In genomic region chr11:65900899-65901180, GRCh38 we compare ENCODE assay signal across 8 cellular contexts. TPM values are rescaled to one million over a fixed set of nuclear protein-coding genes. Genes with fewer than 3 reads are reported as not detected.
DNase-seq lines count a peak whose midpoint lies in the region; ATAC-seq lines count a peak whose summit lies in the region.

No MANE protein-coding gene starts in this region.

- H3K4me1 ChIP-seq in iPS-20b (ENCODE audit: insufficient read depth, low read length), result no peaks in the 10 kb centered on the region; the same call in 1 of the 2 replicates

- peaks cover 20% of the 10 kb centered on the region for H3K36me3 Mint-ChIP-seq in activated CD4-positive, alpha-beta T cell treated with anti-CD3 and anti-CD28 coated beads for 36 hours (ENCODE audit: low read depth)
- peaks cover 15% of the 10 kb centered on the region for H3K36me3 Mint-ChIP-seq in activated CD4-positive, alpha-beta memory T cell treated with anti-CD3 and anti-CD28 coated beads for 36 hours
- no peaks in the 10 kb centered on the region for H3K36me3 Mint-ChIP-seq in stimulated activated memory B cell treated with anti-CD40 and anti-IgM and Interleukin-4, amounts not matched to agents 10 μg/mL and 1 μg/mL and 100 μg/mL, for 72 hours

- peaks cover 4% of the 10 kb centered on the region for H3K27me3 Mint-ChIP-seq in activated CD4-positive, alpha-beta T cell treated with anti-CD3 and anti-CD28 coated beads for 36 hours
- H3K27me3 Mint-ChIP-seq in activated CD4-positive, alpha-beta memory T cell treated with anti-CD3 and anti-CD28 coated beads for 36 hours, result peaks cover 4% of the 10 kb centered on the region
- peaks cover 30% of the 10 kb centered on the region for H3K27me3 Mint-ChIP-seq in stimulated activated memory B cell treated with anti-CD40 and anti-IgM and Interleukin-4, amounts not matched to agents 10 μg/mL and 1 μg/mL and 100 μg/mL, for 72 hours

- POLR2A ChIA-PET in activated CD4-positive, alpha-beta T cell treated with anti-CD3 and anti-CD28 coated beads for 36 hours (lab: Charles Lee), result interaction anchor here (0.6 to 5.1 kb wide), 3 partner anchors 11 to 892 kb away, joined by 3 to 59 read pairs (median 5); partner anchors contain the start of genes CCDC85B and FIBP
- POLR2A ChIA-PET in activated CD4-positive, alpha-beta memory T cell treated with anti-CD3 and anti-CD28 coated beads for 36 hours (lab: Charles Lee), result interaction anchor here (0.6 to 5.0 kb wide), 10 partner anchors 8 to 121 kb away, joined by 3 to 98 read pairs (median 4); partner anchors contain the start of genes BANF1, C11orf68, CCDC85B and EIF1AD

- H3K27ac ChIP-seq in iPS-20b (ENCODE audit: low read length), result no peak overlapping the region

- H3K4me3 ChIP-seq in iPS-20b (ENCODE audit: low read length) (peak overlapping the region; percentile 65; the same call in 1 of the 2 replicates), H7 (ENCODE audit: insufficient read depth, low read depth, low read length) (no peak overlapping the region; the same call in 1 of the 2 replicates)

- intact Hi-C loops in activated CD4-positive, alpha-beta T cell treated with anti-CD3 and anti-CD28 coated beads for 36 hours (cut with DNase I, micrococcal nuclease), result loop anchor here (1.0 kb wide), 8 partner anchors 11 to 411 kb away; partner anchors contain the start of genes C11orf68 (in 2 of the 2), CCDC85B (in 2 of the 2), DRAP1 (in 2 of the 2) and BANF1 (in 1 of the 2)
- intact Hi-C loops in activated CD4-positive, alpha-beta memory T cell treated with anti-CD3 and anti-CD28 coated beads for 36 hours (cut with micrococcal nuclease), result loop anchor here (1.0 kb wide), 3 partner anchors 11 to 41 kb away; partner anchors contain the start of genes C11orf68, CCDC85B, DRAP1 and MUS81

- H3K36me3 ChIP-seq in iPS-20b (ENCODE audit: insufficient read depth, low read depth, low read length) (no peaks in the 10 kb centered on the region), H7 (replicated peaks; ENCODE audit: control insufficient read depth, insufficient read depth, low read length) (no peaks in the 10 kb centered on the region; the same call in 1 of the 2 replicates)

- no peak overlapping the region for H3K27ac Mint-ChIP-seq in activated CD4-positive, alpha-beta T cell treated with anti-CD3 and anti-CD28 coated beads for 36 hours
- H3K27ac Mint-ChIP-seq in activated CD4-positive, alpha-beta memory T cell treated with anti-CD3 and anti-CD28 coated beads for 36 hours, result peak overlapping the region; percentile 67
- H3K27ac Mint-ChIP-seq in stimulated activated memory B cell treated with anti-CD40 and anti-IgM and Interleukin-4, amounts not matched to agents 10 μg/mL and 1 μg/mL and 100 μg/mL, for 72 hours, result no peak overlapping the region

- H3K9ac ChIP-seq in iPS-20b (ENCODE audit: low read depth, low read length), result no peak overlapping the region

- DNase-seq in activated CD4-positive, alpha-beta T cell treated with anti-CD3 and anti-CD28 coated beads for 36 hours, result no peak
- DNase-seq in activated CD4-positive, alpha-beta T cell treated with anti-CD3 and anti-CD28 coated beads for 48 hours, result no peak
- no peak for DNase-seq in activated CD4-positive, alpha-beta memory T cell treated with anti-CD3 and anti-CD28 coated beads for 36 hours
- DNase-seq in H7, result no peak
- DNase-seq in medulla oblongata (ENCODE audit: extremely low spot score), result no peak

- peaks cover 30% of the 10 kb centered on the region for H3K4me1 Mint-ChIP-seq in activated CD4-positive, alpha-beta T cell treated with anti-CD3 and anti-CD28 coated beads for 36 hours
- peaks cover 40% of the 10 kb centered on the region for H3K4me1 Mint-ChIP-seq in activated CD4-positive, alpha-beta memory T cell treated with anti-CD3 and anti-CD28 coated beads for 36 hours (ENCODE audit: low read depth)
- peaks cover 14% of the 10 kb centered on the region for H3K4me1 Mint-ChIP-seq in stimulated activated memory B cell treated with anti-CD40 and anti-IgM and Interleukin-4, amounts not matched to agents 10 μg/mL and 1 μg/mL and 100 μg/mL, for 72 hours

- ATAC-seq in activated CD4-positive, alpha-beta T cell treated with anti-CD3 and anti-CD28 coated beads for 36 hours, result no peak
- ATAC-seq in stimulated activated memory B cell treated with anti-CD40 and anti-IgM and Interleukin-4, amounts not matched to agents 10 μg/mL and 1 μg/mL and 100 μg/mL, for 72 hours, result no peak
- ATAC-seq in GM19351 (IDR thresholded peaks at IDR 0.05; ENCODE audit: unreplicated experiment), result no peak

- H3K27me3 ChIP-seq in iPS-20b (ENCODE audit: insufficient read depth, low read length) (peaks cover 74% of the 10 kb centered on the region), H7 (ENCODE audit: control insufficient read depth, insufficient read depth, low read length) (peaks cover 36% of the 10 kb centered on the region)

- no peaks in the 10 kb centered on the region for H3K9me3 ChIP-seq in iPS-20b (ENCODE audit: insufficient read depth, low read depth, low read length)

- peak overlapping the region; percentile 75 for H3K4me3 Mint-ChIP-seq in activated CD4-positive, alpha-beta T cell treated with anti-CD3 and anti-CD28 coated beads for 36 hours
- H3K4me3 Mint-ChIP-seq in activated CD4-positive, alpha-beta memory T cell treated with anti-CD3 and anti-CD28 coated beads for 36 hours, result peak overlapping the region; percentile 21
- peak overlapping the region; percentile 46 for H3K4me3 Mint-ChIP-seq in stimulated activated memory B cell treated with anti-CD40 and anti-IgM and Interleukin-4, amounts not matched to agents 10 μg/mL and 1 μg/mL and 100 μg/mL, for 72 hours

- CTCF ChIA-PET in activated CD4-positive, alpha-beta T cell treated with anti-CD3 and anti-CD28 coated beads for 36 hours (lab: Charles Lee), result interaction anchor here (0.9 to 7.8 kb wide), 8 partner anchors 8 to 121 kb away, joined by 3 to 113 read pairs (median 4); partner anchors contain the start of genes CCDC85B, FIBP and MUS81
- CTCF ChIA-PET in activated CD4-positive, alpha-beta memory T cell treated with anti-CD3 and anti-CD28 coated beads for 36 hours (lab: Charles Lee), result interaction anchor here (1.0 to 10.6 kb wide), 4 partner anchors 13 to 88 kb away, joined by 3 to 192 read pairs (median 7); partner anchors contain the start of genes CCDC85B, FIBP and MUS81

- H3K9me3 Mint-ChIP-seq in activated CD4-positive, alpha-beta T cell treated with anti-CD3 and anti-CD28 coated beads for 36 hours (ENCODE audit: low read depth), result no peaks in the 10 kb centered on the region
- H3K9me3 Mint-ChIP-seq in activated CD4-positive, alpha-beta memory T cell treated with anti-CD3 and anti-CD28 coated beads for 36 hours, result no peaks in the 10 kb centered on the region
- no peaks in the 10 kb centered on the region for H3K9me3 Mint-ChIP-seq in stimulated activated memory B cell treated with anti-CD40 and anti-IgM and Interleukin-4, amounts not matched to agents 10 μg/mL and 1 μg/mL and 100 μg/mL, for 72 hours

RNA-seq across cellular contexts. Expression of gene FOSL1, which starts 0.7 kb away (rescaled TPM):
- total RNA-seq in activated CD4-positive, alpha-beta T cell treated with anti-CD3 and anti-CD28 coated beads for 36 hours, result 10 to 100 TPM; 11.1 to 11.3 TPM
- total RNA-seq in activated CD4-positive, alpha-beta memory T cell treated with anti-CD3 and anti-CD28 coated beads for 36 hours, result 10 to 100 TPM; 17.1 to 17.7 TPM
- 0.48 and 1.0 TPM in 2 replicates for total RNA-seq in H7 (2014; rRNA removed; shearing (Covaris generic))

RNA-seq across cellular contexts. Expression of gene CCDC85B, which starts 10.4 kb away (rescaled TPM):
- 10 to 100 TPM; 25.5 to 45.0 TPM for total RNA-seq in activated CD4-positive, alpha-beta T cell treated with anti-CD3 and anti-CD28 coated beads for 36 hours
- 10 to 100 TPM; 40.0 to 44.4 TPM for total RNA-seq in activated CD4-positive, alpha-beta memory T cell treated with anti-CD3 and anti-CD28 coated beads for 36 hours
- 39.2 and 42.4 TPM in 2 replicates for total RNA-seq in H7 (2014; rRNA removed; shearing (Covaris generic))

RNA-seq across cellular contexts. Expression of gene FIBP, which starts 12.6 kb away (rescaled TPM):
- total RNA-seq in activated CD4-positive, alpha-beta T cell treated with anti-CD3 and anti-CD28 coated beads for 36 hours, result 100 to 1,000 TPM in 1 of 2 experiments, 10 to 100 TPM in 1; 95.4 to 121 TPM
- 100 to 1,000 TPM in 1 of 2 experiments, 10 to 100 TPM in 1; 94.2 to 101 TPM for total RNA-seq in activated CD4-positive, alpha-beta memory T cell treated with anti-CD3 and anti-CD28 coated beads for 36 hours
- total RNA-seq in H7 (2014; rRNA removed; shearing (Covaris generic)), result 113 and 139 TPM in 2 replicates

RNA-seq across cellular contexts. Expression of gene C11orf68, which starts 18.0 kb away (rescaled TPM):
- 10 to 100 TPM; 21.4 to 22.9 TPM for total RNA-seq in activated CD4-positive, alpha-beta T cell treated with anti-CD3 and anti-CD28 coated beads for 36 hours
- total RNA-seq in activated CD4-positive, alpha-beta memory T cell treated with anti-CD3 and anti-CD28 coated beads for 36 hours, result 10 to 100 TPM; 22.2 to 23.6 TPM
- total RNA-seq in H7 (2014; rRNA removed; shearing (Covaris generic)), result 23.9 and 29.1 TPM in 2 replicates

RNA-seq across cellular contexts. Expression of gene DRAP1, which starts 18.4 kb away (rescaled TPM):
- 100 to 1,000 TPM; 111 to 158 TPM for total RNA-seq in activated CD4-positive, alpha-beta T cell treated with anti-CD3 and anti-CD28 coated beads for 36 hours
- 100 to 1,000 TPM; 154 to 169 TPM for total RNA-seq in activated CD4-positive, alpha-beta memory T cell treated with anti-CD3 and anti-CD28 coated beads for 36 hours
- 88.1 and 97.5 TPM in 2 replicates for total RNA-seq in H7 (2014; rRNA removed; shearing (Covaris generic))

Comparison
In these comparisons a context has a peak if more than half of its experiments do, and no peak if none do; other contexts are left out.
1. H3K4me3 Mint-ChIP-seq: peak in every context shown above with its lines; median percentile 75 in activated CD4-positive, alpha-beta T cell treated with anti-CD3 and anti-CD28 coated beads for 36 hours; 46 in stimulated activated memory B cell treated with anti-CD40 and anti-IgM and Interleukin-4, amounts not matched to agents 10 μg/mL and 1 μg/mL and 100 μg/mL, for 72 hours; 21 in activated CD4-positive, alpha-beta memory T cell treated with anti-CD3 and anti-CD28 coated beads for 36 hours.